Comparison of ENCODE assay signal across 8 cellular contexts in genomic region chr7:97118306-97118917, GRCh38. TPM values are rescaled to one million over a fixed set of nuclear protein-coding genes. Genes with fewer than 3 reads are reported as not detected.
DNase-seq lines count a peak whose midpoint lies in the region; ATAC-seq and TF ChIP-seq lines count a peak whose summit lies in the region.

No MANE protein-coding gene starts in this region.

- peaks cover 31 to 57% (median 38%) of the 10 kb centered on the region in 4 donors for H3K4me1 Mint-ChIP-seq in CD4-positive, CD25-positive, alpha-beta regulatory T cell
- H3K4me1 Mint-ChIP-seq in chondrocyte (ENCODE audit: low read depth) (peaks cover 17% of the 10 kb centered on the region), natural killer cell (peaks cover 38 to 49% of the 10 kb centered on the region in 2 donors)

- H3K27me3 Mint-ChIP-seq in CD4-positive, CD25-positive, alpha-beta regulatory T cell = peaks cover 9% of the 10 kb centered on the region
- no peaks in the 10 kb centered on the region for H3K27me3 Mint-ChIP-seq in chondrocyte (ENCODE audit: low read depth)
- H3K27me3 Mint-ChIP-seq in natural killer cell (ENCODE audit: low read depth in 2 of 2) = peaks cover 0 to 2% of the 10 kb centered on the region in 2 donors

- intact Hi-C loops in natural killer cell (cut with micrococcal nuclease) = loop anchor here (5.0 kb wide), 1 partner anchor 854 kb away; no protein-coding TSS in a partner anchor

- no peaks in the 10 kb centered on the region for H3K36me3 ChIP-seq in CD4-positive, CD25-positive, alpha-beta regulatory T cell (ENCODE audit: control insufficient read depth, insufficient read depth, low read length)

- H3K27ac Mint-ChIP-seq in CD4-positive, CD25-positive, alpha-beta regulatory T cell = peak overlapping the region; percentile 82 to 96 (median 91)
- peak overlapping the region; percentile 57 for H3K27ac Mint-ChIP-seq in chondrocyte (ENCODE audit: unreplicated experiment)
- peak overlapping the region; percentile 85 to 92 for H3K27ac Mint-ChIP-seq in natural killer cell

- no peaks in the 10 kb centered on the region for H3K9me3 ChIP-seq in CD4-positive, CD25-positive, alpha-beta regulatory T cell (ENCODE audit: control insufficient read depth in 2 of 2, low read length in 2 of 2)

- peak overlapping the region; percentile 73 for H3K27ac ChIP-seq in CD4-positive, CD25-positive, alpha-beta regulatory T cell (ENCODE audit: insufficient read depth, low read length, poor library complexity, severe bottlenecking)

- peaks cover 0 to 7% (median 2%) of the 10 kb centered on the region in 7 donors for H3K9me3 Mint-ChIP-seq in CD4-positive, CD25-positive, alpha-beta regulatory T cell
- no peaks in the 10 kb centered on the region for H3K9me3 Mint-ChIP-seq in chondrocyte (ENCODE audit: low read depth)
- H3K9me3 Mint-ChIP-seq in natural killer cell = no peaks in the 10 kb centered on the region

- no peak for ATAC-seq in CD4-positive, CD25-positive, alpha-beta regulatory T cell (ENCODE audit: low read depth in 2 of 2)
- ATAC-seq in natural killer cell (no peak), GM18520 (IDR thresholded peaks at IDR 0.05; ENCODE audit: unreplicated experiment) (no peak), HG02588 (IDR thresholded peaks at IDR 0.05; ENCODE audit: unreplicated experiment) (no peak), HG03571 (IDR thresholded peaks at IDR 0.05; ENCODE audit: unreplicated experiment) (no peak)

- peak overlapping the region; percentile 94 to 97 (median 96) for H3K4me3 Mint-ChIP-seq in CD4-positive, CD25-positive, alpha-beta regulatory T cell
- H3K4me3 Mint-ChIP-seq in chondrocyte (ENCODE audit: unreplicated experiment) (peak overlapping the region; percentile 86), natural killer cell (peak overlapping the region; percentile 94)

- DNase-seq in CD4-positive, CD25-positive, alpha-beta regulatory T cell = peak in 1 of 3 donors; percentile 28
- DNase-seq in LHCN-M2 (ENCODE audit: low read depth) (peak; percentile 3), chondrocyte (ENCODE audit: low spot score) (no peak), natural killer cell (no peak)
- no peak for DNase-seq in activated CD8-positive, alpha-beta memory T cell treated with anti-CD3 and anti-CD28 coated beads for 24 hours

- no peak for TF ChIP-seq CTCF in chondrocyte (IDR thresholded peaks at IDR 0.05)
- no peak for TF ChIP-seq CTCF in natural killer cell (IDR thresholded peaks at IDR 0.05)

- peak overlapping the region; percentile 98 for H3K4me3 ChIP-seq in CD4-positive, CD25-positive, alpha-beta regulatory T cell (ENCODE audit: low read depth, low read length)

- H3K36me3 Mint-ChIP-seq in CD4-positive, CD25-positive, alpha-beta regulatory T cell = peaks cover 8% of the 10 kb centered on the region
- H3K36me3 Mint-ChIP-seq in chondrocyte (ENCODE audit: low read depth) = no peaks in the 10 kb centered on the region
- H3K36me3 Mint-ChIP-seq in natural killer cell = no peaks in the 10 kb centered on the region

- H3K27me3 ChIP-seq in CD4-positive, CD25-positive, alpha-beta regulatory T cell (ENCODE audit: control insufficient read depth, insufficient read depth, low read length) = no peaks in the 10 kb centered on the region

- H3K4me1 ChIP-seq in CD4-positive, CD25-positive, alpha-beta regulatory T cell (ENCODE audit: control insufficient read depth, insufficient read depth, low read length, poor library complexity, severe bottlenecking) = peaks cover 16% of the 10 kb centered on the region

RNA-seq across cellular contexts. Expression of gene SDHAF3, which starts 0.9 kb away (rescaled TPM):
- total RNA-seq in CD4-positive, CD25-positive, alpha-beta regulatory T cell = 9.8 TPM
- 10 to 100 TPM; 33.7 to 50.9 (median 41.1) TPM for polyA plus RNA-seq in CD4-positive, CD25-positive, alpha-beta regulatory T cell
- total RNA-seq in LHCN-M2 (2014; rRNA removed) = 23.0 and 34.6 TPM in 2 replicates
- 22.2 TPM for polyA plus RNA-seq in LHCN-M2 (2012)
- total RNA-seq in chondrocyte = 6.0 to 14.9 TPM (median 8.0 TPM) in 3 replicates
- 10 to 100 TPM in 2 of 3 donors, 1 to 10 TPM in 1; 7.3 to 10.4 (median 10.1) TPM for total RNA-seq in natural killer cell
